15 cellular contexts compared by ENCODE assay signal in the genomic region with DNA sequence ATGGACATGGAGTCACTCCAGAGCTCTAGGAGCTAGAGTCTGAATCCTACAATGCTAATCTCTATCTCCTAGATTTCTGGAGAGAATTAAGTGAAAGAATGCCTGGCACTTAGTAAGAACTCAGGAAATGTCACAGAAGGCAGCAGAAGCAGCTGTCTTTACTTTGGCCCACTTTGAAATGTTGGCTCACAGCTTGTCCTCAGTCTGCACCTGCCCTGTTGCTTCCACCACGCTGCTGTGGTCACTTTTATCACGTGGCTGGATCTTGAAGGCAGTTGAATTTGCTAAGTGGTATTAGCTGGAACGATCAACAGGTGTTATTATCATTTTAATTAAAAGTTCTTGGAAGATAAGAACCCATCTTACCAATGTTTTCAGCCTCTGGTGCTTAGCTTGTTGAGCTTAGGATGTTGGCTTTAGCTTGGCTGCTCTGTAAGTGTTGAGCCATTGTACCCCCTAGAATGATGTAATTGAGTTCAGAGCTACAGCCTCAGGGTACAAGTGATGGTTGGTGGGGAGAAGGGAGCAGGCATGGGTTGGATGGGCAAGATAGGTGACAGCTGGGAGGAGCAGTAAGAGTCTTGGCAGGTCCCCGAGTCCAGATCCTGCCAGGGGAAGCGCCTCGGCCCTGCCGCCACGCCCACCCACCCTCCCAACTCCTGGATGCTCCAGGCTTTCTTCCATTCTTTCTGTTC. TPM values are rescaled to one million over a fixed set of nuclear protein-coding genes. Genes with fewer than 3 reads are reported as not detected.
A peak's percentile ranks its signal among the peaks of the same experiment; 100 is the strongest.
DNase-seq lines count a peak whose midpoint lies in the region; TF ChIP-seq lines count a peak whose summit lies in the region.
"Had no signal": no experiment of that assay in that cellular context is flagged by ENCODE, and none has a peak within 500 bp of the region (broad histone marks: within the 10 kb centered on the region; RNA-seq: fewer than 3 reads in every experiment).

No MANE protein-coding gene starts in this region.

- peak; percentile 37 for DNase-seq in activated CD8-positive, alpha-beta memory T cell treated with anti-CD3 and anti-CD28 coated beads for 24 hours
- DNase-seq in activated CD8-positive, alpha-beta memory T cell treated with anti-CD3 and anti-CD28 coated beads, Interleukin-2, amount 50 U/mL, for 48 hours = no peak
- DNase-seq in NCI-H2029 treated with DMSO at 0.1 percent for 48 hours (lab: John Stamatoyannopoulos, UW) = peak; percentile 31
- DNase-seq in choroid plexus epithelial cell (ENCODE audit: low read depth) = peak; percentile 31
- peak; percentile 17 for DNase-seq in stimulated activated CD8-positive, alpha-beta memory T cell treated with anti-CD3 and anti-CD28 coated beads, Interleukin-4, amount 100 ng/mL, for 48 hours
- no peak for DNase-seq in NCI-H1930 (lab: John Stamatoyannopoulos, UW)
- DNase-seq in activated CD4-positive, alpha-beta T cell treated with anti-CD3 and anti-CD28 coated beads for 4 hours = no peak
- no peak for DNase-seq in smooth muscle cell (lab: John Stamatoyannopoulos, UW; ENCODE audit: unreplicated experiment)
- DNase-seq: brain microvascular endothelial cell; effector CD4-positive, alpha-beta T cell; mesenchymal stem cell; MM.1S had no signal

- H3K4me3 ChIP-seq in choroid plexus epithelial cell (ENCODE audit: low read depth, low read length) (no peak overlapping the region), smooth muscle cell (no peak overlapping the region)
- H3K4me3 ChIP-seq: ovary had no signal

- H3K79me2 ChIP-seq in smooth muscle cell (ENCODE audit: low read depth) = no peaks in the 10 kb centered on the region

- no peak overlapping the region for H3K4me2 ChIP-seq in smooth muscle cell

- no peak overlapping the region for H2AFZ ChIP-seq in smooth muscle cell (ENCODE audit: low read depth)

- 89% methylated on average over 8 of the region's 8 CpGs for WGBS in smooth muscle cell (ENCODE audit: low lambda C conversion rate)

- H3F3A ChIP-seq in smooth muscle cell (ENCODE audit: low read depth) = peaks cover 4% of the 10 kb centered on the region

- no peaks in the 10 kb centered on the region for H4K20me1 ChIP-seq in smooth muscle cell (ENCODE audit: low read depth)

- H3K9ac ChIP-seq in smooth muscle cell (ENCODE audit: low read depth) = no peak overlapping the region

- no peaks in the 10 kb centered on the region for H3K9me3 ChIP-seq in smooth muscle cell (replicated peaks; ENCODE audit: low read depth)
- H3K9me3 ChIP-seq: ovary had no signal

- H3K4me1 ChIP-seq in smooth muscle cell (ENCODE audit: low read depth) = no peaks in the 10 kb centered on the region

- H3K27me3 ChIP-seq in smooth muscle cell (ENCODE audit: low read depth) = no peaks in the 10 kb centered on the region
- H3K27me3 ChIP-seq: brain microvascular endothelial cell had no signal

- no peak overlapping the region for H3K27ac ChIP-seq in smooth muscle cell (ENCODE audit: low read depth)
- H3K27ac ChIP-seq: brain microvascular endothelial cell, ovary had no signal

- TF ChIP-seq CTCF in choroid plexus epithelial cell (conservative IDR thresholded peaks at IDR 0.05; ENCODE audit: low read depth, low read length) (no peak), smooth muscle cell (IDR thresholded peaks at IDR 0.05; ENCODE audit: borderline replicate concordance, insufficient read depth, poor library complexity, severe bottlenecking) (no peak)

- H3K36me3 ChIP-seq in smooth muscle cell (ENCODE audit: low read depth) = no peaks in the 10 kb centered on the region
- H3K36me3 ChIP-seq: brain microvascular endothelial cell, ovary had no signal

RNA-seq across cellular contexts. Expression of gene EPS8L3, which starts 41.9 kb away (rescaled TPM):
- not detected in 2 replicates for total RNA-seq in smooth muscle cell
- polyA plus RNA-seq in smooth muscle cell = not detected in 2 replicates
- total RNA-seq: temporal lobe had no signal
- polyA plus RNA-seq: AG04450 had no signal

Comparison
In these comparisons a context has a peak if more than half of its experiments do, and no peak if none do; other contexts are left out.
1. DNase-seq: peak in activated CD8-positive, alpha-beta memory T cell treated with anti-CD3 and anti-CD28 coated beads for 24 hours (single experiment), NCI-H2029 treated with DMSO at 0.1 percent for 48 hours (single experiment), choroid plexus epithelial cell (single experiment) and stimulated activated CD8-positive, alpha-beta memory T cell treated with anti-CD3 and anti-CD28 coated beads, Interleukin-4, amount 100 ng/mL, for 48 hours (single experiment); none in activated CD8-positive, alpha-beta memory T cell treated with anti-CD3 and anti-CD28 coated beads, Interleukin-2, amount 50 U/mL, for 48 hours (single experiment), NCI-H1930 (0 of 2), activated CD4-positive, alpha-beta T cell treated with anti-CD3 and anti-CD28 coated beads for 4 hours (0 of 2) and smooth muscle cell (single experiment).